ENCODE assay signal across 25 cellular contexts in genomic region chr5:68295772-68296171, GRCh38.
DNase-seq lines count a peak whose midpoint lies in the region; ATAC-seq and TF ChIP-seq lines count a peak whose summit lies in the region.
"Had no signal": no experiment of that assay in that cellular context is flagged by ENCODE, and none has a peak within 500 bp of the region (broad histone marks: within the 10 kb centered on the region; RNA-seq: fewer than 3 reads in every experiment).

No MANE protein-coding gene starts in this region.

- CTCF ChIA-PET in MCF 10A (lab: Yijun Ruan, JAX) = interaction anchor here (0.6 to 1.3 kb wide), 3 partner anchors 9 to 380 kb away, joined by 3 to 7 read pairs (median 4); no protein-coding TSS in a partner anchor
- CTCF ChIA-PET in activated CD8-positive, alpha-beta memory T cell treated with anti-CD3 and anti-CD28 coated beads, Interleukin-2, amount 10 ng/mL, durations not matched to agents 7 days and 5 days (lab: Charles Lee) = interaction anchor here (1.4 kb wide), 1 partner anchor 15 kb away, joined by 5 read pairs; no protein-coding TSS in a partner anchor

- H3K4me3 Mint-ChIP-seq in MCF 10A (ENCODE audit: unreplicated experiment) = no peak overlapping the region
- no peak overlapping the region for H3K4me3 Mint-ChIP-seq in stimulated activated naive B cell treated with anti-CD40 and anti-IgM and Interleukin-4, amounts not matched to agents 10 μg/mL and 1 μg/mL and 100 μg/mL, for 72 hours
- H3K4me3 Mint-ChIP-seq in activated CD8-positive, alpha-beta memory T cell treated with anti-CD3 and anti-CD28 coated beads, Interleukin-2, amount 10 ng/mL, durations not matched to agents 7 days and 5 days = no peak overlapping the region
- H3K4me3 Mint-ChIP-seq: H9 had no signal

- DNase-seq in SIG-M5 treated with dmso at 0.1 percent for 504 hours (lab: John Stamatoyannopoulos, UW; ENCODE audit: unreplicated experiment) (peak; percentile 14), SIG-M5 (lab: John Stamatoyannopoulos, UW) (no peak), MCF 10A (ENCODE audit: unreplicated experiment) (no peak), esophagus squamous epithelium (lab: John Stamatoyannopoulos, UW) (no peak), NOMO-1 treated with dmso at 0.1 percent for 144 hours (lab: John Stamatoyannopoulos, UW; ENCODE audit: unreplicated experiment) (no peak)
- no peak for DNase-seq in stimulated activated naive B cell treated with anti-CD40 and anti-IgM and Interleukin-4, amounts not matched to agents 10 μg/mL and 1 μg/mL and 100 μg/mL, for 72 hours
- DNase-seq in activated CD8-positive, alpha-beta memory T cell treated with anti-CD3 and anti-CD28 coated beads, Interleukin-2, amount 10 ng/mL, durations not matched to agents 7 days and 5 days = no peak
- DNase-seq in activated naive CD4-positive, alpha-beta T cell treated with Interleukin-2 at 50 U/mL for 16 hours = no peak
- DNase-seq: activated CD4-positive, alpha-beta T cell treated with anti-CD3 and anti-CD28 coated beads, Interleukin-2, amount 50 U/mL, for 1 hour; activated gamma-delta T cell treated with Interleukin-2 at 50 U/mL for 16 hours; amniotic stem cell; BE2C; effector CD4-positive, alpha-beta T cell; H9; head of caudate nucleus; Karpas-422; left colon; mucosa of descending colon; NCI-H1048; NCI-H510A treated with DMSO at 0.1 percent for 48 hours; spleen; stimulated activated CD8-positive, alpha-beta memory T cell treated with anti-CD3 and anti-CD28 coated beads, Interleukin-4, amount 100 ng/mL, for 48 hours; SW 1271 had no signal

- ATAC-seq in stimulated activated naive B cell treated with anti-CD40 and anti-IgM and Interleukin-4, amounts not matched to agents 10 μg/mL and 1 μg/mL and 100 μg/mL, for 72 hours (replicated peaks) = no peak
- no peak for ATAC-seq in activated CD8-positive, alpha-beta memory T cell treated with anti-CD3 and anti-CD28 coated beads, Interleukin-2, amount 10 ng/mL, durations not matched to agents 7 days and 5 days
- ATAC-seq: A549, left colon, mucosa of descending colon had no signal

- H3K9me3 Mint-ChIP-seq in MCF 10A (ENCODE audit: unreplicated experiment) = no peaks in the 10 kb centered on the region
- no peaks in the 10 kb centered on the region for H3K9me3 Mint-ChIP-seq in stimulated activated naive B cell treated with anti-CD40 and anti-IgM and Interleukin-4, amounts not matched to agents 10 μg/mL and 1 μg/mL and 100 μg/mL, for 72 hours
- H3K9me3 Mint-ChIP-seq in activated CD8-positive, alpha-beta memory T cell treated with anti-CD3 and anti-CD28 coated beads, Interleukin-2, amount 10 ng/mL, durations not matched to agents 7 days and 5 days (ENCODE audit: low read depth) = no peaks in the 10 kb centered on the region
- H3K9me3 Mint-ChIP-seq: H9 had no signal

- H3K4me1 ChIP-seq in esophagus squamous epithelium = peaks cover 6 to 70% (median 10%) of the 10 kb centered on the region in 3 donors
- H3K4me1 ChIP-seq: BE2C had no signal

- POLR2A ChIA-PET in MCF 10A (lab: Yijun Ruan, JAX) = interaction anchor here (1.0 kb wide), 1 partner anchor 77 kb away, joined by 4 read pairs; no protein-coding TSS in a partner anchor

- WGBS in esophagus squamous epithelium, 2 donors = 17 to 50% methylated on average over 3 of the region's 3 CpGs

- no TSS peak for BruUV-seq in MCF 10A (replicated peaks; lab: Mats Ljungman, UMichigan)

- peaks cover 25% of the 10 kb centered on the region for H3K4me1 Mint-ChIP-seq in MCF 10A (ENCODE audit: insufficient read depth, unreplicated experiment)
- H3K4me1 Mint-ChIP-seq in stimulated activated naive B cell treated with anti-CD40 and anti-IgM and Interleukin-4, amounts not matched to agents 10 μg/mL and 1 μg/mL and 100 μg/mL, for 72 hours = peaks cover 6 to 7% of the 10 kb centered on the region in 2 donors
- peaks cover 42% of the 10 kb centered on the region for H3K4me1 Mint-ChIP-seq in activated CD8-positive, alpha-beta memory T cell treated with anti-CD3 and anti-CD28 coated beads, Interleukin-2, amount 10 ng/mL, durations not matched to agents 7 days and 5 days

- H3K4me3 ChIP-seq in esophagus squamous epithelium = no peak overlapping the region
- H3K4me3 ChIP-seq: A549, mucosa of descending colon, spleen, vagina had no signal

- peak overlapping the region; percentile 88 for H3K27ac Mint-ChIP-seq in MCF 10A (ENCODE audit: low read depth, unreplicated experiment)
- H3K27ac Mint-ChIP-seq in stimulated activated naive B cell treated with anti-CD40 and anti-IgM and Interleukin-4, amounts not matched to agents 10 μg/mL and 1 μg/mL and 100 μg/mL, for 72 hours = peak overlapping the region; percentile 39
- no peak overlapping the region for H3K27ac Mint-ChIP-seq in activated CD8-positive, alpha-beta memory T cell treated with anti-CD3 and anti-CD28 coated beads, Interleukin-2, amount 10 ng/mL, durations not matched to agents 7 days and 5 days
- H3K27ac Mint-ChIP-seq: H9 had no signal

- TF ChIP-seq POLR2A in esophagus squamous epithelium (IDR thresholded peaks at IDR 0.05) = no peak

- intact Hi-C loops in MCF 10A (cut with micrococcal nuclease) = no loop called here
- intact Hi-C loops in esophagus squamous epithelium (cut with DNase I) = no loop called here

- H3K9me3 ChIP-seq in esophagus squamous epithelium = no peaks in the 10 kb centered on the region
- H3K9me3 ChIP-seq: A549, BE2C, mucosa of descending colon, spleen, vagina had no signal

- TF ChIP-seq CTCF in MCF 10A (IDR thresholded peaks at IDR 0.05; ENCODE audit: unreplicated experiment) (no peak), esophagus squamous epithelium (IDR thresholded peaks at IDR 0.05) (no peak)

- H3K27me3 Mint-ChIP-seq in MCF 10A (ENCODE audit: insufficient read depth, unreplicated experiment) = no peaks in the 10 kb centered on the region
- no peaks in the 10 kb centered on the region for H3K27me3 Mint-ChIP-seq in stimulated activated naive B cell treated with anti-CD40 and anti-IgM and Interleukin-4, amounts not matched to agents 10 μg/mL and 1 μg/mL and 100 μg/mL, for 72 hours
- H3K27me3 Mint-ChIP-seq in activated CD8-positive, alpha-beta memory T cell treated with anti-CD3 and anti-CD28 coated beads, Interleukin-2, amount 10 ng/mL, durations not matched to agents 7 days and 5 days = no peaks in the 10 kb centered on the region

- no peaks in the 10 kb centered on the region for H3K27me3 ChIP-seq in esophagus squamous epithelium
- H3K27me3 ChIP-seq: BE2C, spleen, vagina had no signal

- peaks cover 100% of the 10 kb centered on the region for H3K36me3 Mint-ChIP-seq in MCF 10A (ENCODE audit: insufficient read depth, unreplicated experiment)
- H3K36me3 Mint-ChIP-seq in stimulated activated naive B cell treated with anti-CD40 and anti-IgM and Interleukin-4, amounts not matched to agents 10 μg/mL and 1 μg/mL and 100 μg/mL, for 72 hours = peaks cover 47 to 57% of the 10 kb centered on the region in 2 donors
- peaks cover 76% of the 10 kb centered on the region for H3K36me3 Mint-ChIP-seq in activated CD8-positive, alpha-beta memory T cell treated with anti-CD3 and anti-CD28 coated beads, Interleukin-2, amount 10 ng/mL, durations not matched to agents 7 days and 5 days

- H3K27ac ChIP-seq in esophagus squamous epithelium = peak overlapping the region in 3 of 4 donors; percentile 1 to 32 (median 19)
- H3K27ac ChIP-seq: A549, vagina had no signal

- peaks cover 0 to 85% (median 30%) of the 10 kb centered on the region in 3 donors for H3K36me3 ChIP-seq in esophagus squamous epithelium
